In genomic region chr5:139503036-139503817, GRCh38 we compare ENCODE assay signal across 14 cellular contexts. TPM values are rescaled to one million over a fixed set of nuclear protein-coding genes. Genes with fewer than 3 reads are reported as not detected.
DNase-seq lines count a peak whose midpoint lies in the region; TF ChIP-seq lines count a peak whose summit lies in the region.
"Not testable (repeated sequence)": the region's sequence is repeated elsewhere in the genome, so short reads cannot be mapped to it uniquely, and the experiment has no call there.
"Had no signal": no experiment of that assay in that cellular context is flagged by ENCODE, and none has a peak within 500 bp of the region (broad histone marks: within the 10 kb centered on the region; RNA-seq: fewer than 3 reads in every experiment).

No MANE protein-coding gene starts in this region.

- not testable (repeated sequence) for H3K27ac Mint-ChIP-seq in H9, endodermal cell, neural progenitor cell, type B pancreatic cell

- H2AK5ac ChIP-seq in H9 (ENCODE audit: insufficient read length, low read length) = not testable (repeated sequence)

- H3K4me3 Mint-ChIP-seq in H9 = peak overlapping the region; percentile 72 to 73
- H3K4me3 Mint-ChIP-seq in endodermal cell = peak overlapping the region; percentile 56
- not testable (repeated sequence) for H3K4me3 Mint-ChIP-seq in neural progenitor cell
- H3K4me3 Mint-ChIP-seq in type B pancreatic cell = peak overlapping the region; percentile 70

- H3K4me1 Mint-ChIP-seq in H9 (peaks cover 31 to 33% of the 10 kb centered on the region in 2 experiments), neural progenitor cell (peaks cover 16% of the 10 kb centered on the region)
- H3K4me1 Mint-ChIP-seq in endodermal cell; type B pancreatic cell (ENCODE audit: unreplicated experiment): not testable (repeated sequence)

- not testable (repeated sequence) for H3T11ph ChIP-seq in H9 (ENCODE audit: low read length)

- H3K4me3 ChIP-seq in BLaER1; endodermal cell (ENCODE audit: low read length): not testable (repeated sequence)
- H3K4me3 ChIP-seq in SJCRH30 = peak overlapping the region; percentile 55
- peak overlapping the region; percentile 66; the same call in 1 of the 2 replicates for H3K4me3 ChIP-seq in iPS-20b (ENCODE audit: low read length)
- H3K4me3 ChIP-seq in neural progenitor cell = peak overlapping the region; percentile 32

- DNase-seq in H9; endodermal cell; neural progenitor cell (ENCODE audit: low spot score); type B pancreatic cell (ENCODE audit: extremely low spot score, unreplicated experiment): not testable (repeated sequence)
- DNase-seq in NAMALWA (ENCODE audit: low spot score) = peak; percentile 31
- DNase-seq in SJCRH30 = peak in 1 of 2 experiments; percentile 27

- not testable (repeated sequence) for TF ChIP-seq CTCF in H9 (conservative IDR thresholded peaks at IDR 0.05); endodermal cell (conservative IDR thresholded peaks at IDR 0.05); neural progenitor cell (IDR thresholded peaks at IDR 0.05); type B pancreatic cell (conservative IDR thresholded peaks at IDR 0.05)

- not testable (repeated sequence) for H3K56ac ChIP-seq in H9 (ENCODE audit: insufficient read length, low read depth, low read length)

- H4K20me1 ChIP-seq in BLaER1; H9 (ENCODE audit: control insufficient read depth, insufficient read depth, insufficient read length); neural progenitor cell (ENCODE audit: low read depth): not testable (repeated sequence)

- not testable (repeated sequence) for H3K4ac ChIP-seq in H9 (ENCODE audit: low read depth, low read length)

- WGBS in H9 (ENCODE audit: extremely low coverage, insufficient read length, low lambda C conversion rate) = no CpG with 5 or more reads among the region's 15 CpGs
- WGBS in endodermal cell (ENCODE audit: insufficient coverage in 1 of 2, insufficient read length in 1 of 2), 2 experiments = 91 to 93% methylated on average over 14 to 15 of the region's 15 CpGs

- H2BK5ac ChIP-seq in H9 (ENCODE audit: insufficient read length, low read length) = not testable (repeated sequence)

- not testable (repeated sequence) for H2BK20ac ChIP-seq in H9 (ENCODE audit: low read depth, low read length, poor library complexity, severe bottlenecking)

- H4K5ac ChIP-seq in H9 (ENCODE audit: insufficient read length, low read depth, low read length) = not testable (repeated sequence)

- H3K4me1 ChIP-seq in BLaER1 = peaks cover 24% of the 10 kb centered on the region
- not testable (repeated sequence) for H3K4me1 ChIP-seq in H9 (ENCODE audit: insufficient read depth, low read length); SJCRH30; endodermal cell (ENCODE audit: control insufficient read depth, insufficient read depth, low read length); iPS-20b (ENCODE audit: insufficient read depth, low read length); neural progenitor cell

- H3K18ac ChIP-seq in H9 (ENCODE audit: insufficient read length, low read depth, low read length) = not testable (repeated sequence)

- H3F3A ChIP-seq in neural progenitor cell (ENCODE audit: low read depth) = not testable (repeated sequence)

- not testable (repeated sequence) for H3K23ac ChIP-seq in H9 (ENCODE audit: insufficient read length, low read depth, low read length)

- not testable (repeated sequence) for H3K79me1 ChIP-seq in H9 (ENCODE audit: insufficient read depth, low read depth, low read length, poor library complexity, severe bottlenecking)

- H2BK15ac ChIP-seq in H9 (ENCODE audit: low read depth, low read length) = not testable (repeated sequence)

- not testable (repeated sequence) for H4K8ac ChIP-seq in H9 (replicated peaks; ENCODE audit: insufficient read length, low read depth, low read length)

- not testable (repeated sequence) for H3K27me3 ChIP-seq in BLaER1; H9 (ENCODE audit: insufficient read depth, low read length); SJCRH30; endodermal cell (ENCODE audit: control insufficient read depth, insufficient read depth, low read length, poor library complexity, severe bottlenecking); iPS-20b (ENCODE audit: insufficient read depth, low read length); neural progenitor cell

- not testable (repeated sequence) for H3K79me2 ChIP-seq in H9 (ENCODE audit: insufficient read depth, low read length); neural progenitor cell (ENCODE audit: low read depth)

- not testable (repeated sequence) for H3K27ac ChIP-seq in BLaER1; H9 (ENCODE audit: insufficient read length, low read depth, low read length); SJCRH30; endodermal cell (ENCODE audit: low read depth, low read length); iPS-20b (ENCODE audit: low read length); neural progenitor cell

- not testable (repeated sequence) for H3K23me2 ChIP-seq in H9 (ENCODE audit: insufficient read length, low read depth, low read length, poor library complexity, severe bottlenecking)

- H3K14ac ChIP-seq in H9 (ENCODE audit: insufficient read depth, low read length) = not testable (repeated sequence)

- not testable (repeated sequence) for H3K9ac ChIP-seq in BLaER1; H9 (ENCODE audit: extremely low read depth, insufficient read length, low read length); endodermal cell (ENCODE audit: extremely low read depth, low read length, poor library complexity, severe bottlenecking); iPS-20b (ENCODE audit: low read depth, low read length); neural progenitor cell

- H3K4me2 ChIP-seq in BLaER1 = peak overlapping the region; percentile 5; the same call in 1 of the 2 replicates
- peak overlapping the region; percentile 56 for H3K4me2 ChIP-seq in H9 (ENCODE audit: insufficient read depth, insufficient read length, low read length)
- peak overlapping the region; percentile 66 for H3K4me2 ChIP-seq in neural progenitor cell

- H2BK12ac ChIP-seq in H9 (ENCODE audit: insufficient read length, low read depth, low read length) = not testable (repeated sequence)

- peaks cover 10 to 11% of the 10 kb centered on the region in 2 experiments for H3K9me3 Mint-ChIP-seq in H9
- not testable (repeated sequence) for H3K9me3 Mint-ChIP-seq in endodermal cell, neural progenitor cell, type B pancreatic cell

- H3K36me3 Mint-ChIP-seq in H9 (ENCODE audit: insufficient read depth in 1 of 3, low read depth in 3 of 3); endodermal cell (ENCODE audit: low read depth); neural progenitor cell; type B pancreatic cell: not testable (repeated sequence)

- H3K36me3 ChIP-seq in BLaER1; SJCRH30; endodermal cell (ENCODE audit: control insufficient read depth, insufficient read depth, low read length); iPS-20b (ENCODE audit: insufficient read depth, low read depth, low read length); neural progenitor cell: not testable (repeated sequence)

- H4K91ac ChIP-seq in H9 (ENCODE audit: insufficient read length, low read depth, low read length) = not testable (repeated sequence)

- peaks cover 21% of the 10 kb centered on the region for H3K9me3 ChIP-seq in BLaER1
- H3K9me3 ChIP-seq in H9 (ENCODE audit: control insufficient read depth, low read depth, low read length); SJCRH30 (replicated peaks); endodermal cell (ENCODE audit: control insufficient read depth, low read length); iPS-20b (ENCODE audit: insufficient read depth, low read depth, low read length); neural progenitor cell (ENCODE audit: low read depth): not testable (repeated sequence)

- H3K27me3 Mint-ChIP-seq in H9 (ENCODE audit: low read depth) = peaks cover 11% of the 10 kb centered on the region
- H3K27me3 Mint-ChIP-seq in endodermal cell (ENCODE audit: insufficient read depth); neural progenitor cell (ENCODE audit: insufficient read depth, low read depth); type B pancreatic cell: not testable (repeated sequence)

- not testable (repeated sequence) for H2BK120ac ChIP-seq in H9 (ENCODE audit: low read depth, low read length, poor library complexity, severe bottlenecking)

- H2AFZ ChIP-seq in H9 (ENCODE audit: low read length) = not testable (repeated sequence)
- H2AFZ ChIP-seq in neural progenitor cell (replicated peaks) = peak overlapping the region; percentile 99

RNA-seq across cellular contexts. Expression of gene STING1, which starts 20.7 kb away (rescaled TPM):
- total RNA-seq in H9 (2021) (0.26 and 0.48 TPM in 2 replicates), endodermal cell (under 1 TPM in 1 of 2 donors, not detected in 1; 0.20 TPM), neural progenitor cell (ENCODE audit: low replicate concordance) (0.07 and 0.19 TPM in 2 replicates), type B pancreatic cell (ENCODE audit: low replicate concordance) (4.1 and 7.7 TPM in 2 replicates)
- 13.2 and 15.0 TPM in 2 replicates for total RNA-seq in SJCRH30 (2014; rRNA removed; shearing (Covaris generic))
- 0.43 TPM for polyA plus RNA-seq in endodermal cell (2013, experiment 1 of 2)
- 0.91 TPM for polyA plus RNA-seq in endodermal cell (2013, experiment 2 of 2)

RNA-seq across cellular contexts. Expression of gene SMIM33, which starts 32.4 kb away (rescaled TPM):
- total RNA-seq in H9 (2021) (not detected in 2 replicates), endodermal cell (not detected), neural progenitor cell (ENCODE audit: low replicate concordance) (not detected in 2 replicates), type B pancreatic cell (ENCODE audit: low replicate concordance) (not detected in 2 replicates)
- total RNA-seq in SJCRH30 (2014; rRNA removed; shearing (Covaris generic)) = not detected in 2 replicates
- not detected for polyA plus RNA-seq in endodermal cell (2013, experiment 1 of 2)
- polyA plus RNA-seq in endodermal cell (2013, experiment 2 of 2) = not detected
- total RNA-seq: Daoy, GM23248, PC-3, Right ventricle myocardium inferior, RPMI7951 had no signal
- polyA plus RNA-seq: BJ, GM23248 had no signal

RNA-seq across cellular contexts. Expression of gene ECSCR, which starts 40.7 kb away (rescaled TPM):
- total RNA-seq in H9 (2021) = 1.6 and 1.9 TPM in 2 replicates
- 0.14 TPM in 1 of 2 replicates, not detected in the other for total RNA-seq in SJCRH30 (2014; rRNA removed; shearing (Covaris generic))
- total RNA-seq in endodermal cell = under 1 TPM in 1 of 2 donors, not detected in 1; 0.62 TPM
- polyA plus RNA-seq in endodermal cell (2013, experiment 1 of 2) = 1.0 TPM
- polyA plus RNA-seq in endodermal cell (2013, experiment 2 of 2) = 0.46 TPM
- not detected in 2 replicates for total RNA-seq in neural progenitor cell (ENCODE audit: low replicate concordance)
- total RNA-seq in type B pancreatic cell (ENCODE audit: low replicate concordance) = not detected in 2 replicates
- total RNA-seq: GM23248 had no signal

RNA-seq across cellular contexts. Expression of gene UBE2D2, which starts 57.9 kb away (rescaled TPM):
- total RNA-seq in H9 (2021) (231 and 236 TPM in 2 replicates), endodermal cell (100 to 1,000 TPM; 172 to 202 TPM), neural progenitor cell (ENCODE audit: low replicate concordance) (131 and 141 TPM in 2 replicates), type B pancreatic cell (ENCODE audit: low replicate concordance) (140 and 153 TPM in 2 replicates)
- 101 and 106 TPM in 2 replicates for total RNA-seq in SJCRH30 (2014; rRNA removed; shearing (Covaris generic))
- 211 TPM for polyA plus RNA-seq in endodermal cell (2013, experiment 1 of 2)
- 191 TPM for polyA plus RNA-seq in endodermal cell (2013, experiment 2 of 2)

Comparison
In these comparisons a context has a peak if more than half of its experiments do, and no peak if none do; other contexts are left out.
1. H3K4me2 ChIP-seq: peak in every context shown above with its lines; median percentile 66 in neural progenitor cell; 56 in H9; 5 in BLaER1.